ENCODE assay signal across 24 cellular contexts in genomic region chr1:209427811-209428210, GRCh38.
A peak's percentile ranks its signal among the peaks of the same experiment; 100 is the strongest.
DNase-seq lines count a peak whose midpoint lies in the region; ATAC-seq and TF ChIP-seq lines count a peak whose summit lies in the region.
"Had no signal": no experiment of that assay in that cellular context is flagged by ENCODE, and none has a peak within 500 bp of the region (broad histone marks: within the 10 kb centered on the region; RNA-seq: fewer than 3 reads in every experiment).

No MANE protein-coding gene starts in this region.

- intact Hi-C loops in esophagus squamous epithelium (cut with DNase I), result no loop called here
- intact Hi-C loops in vagina (cut with DNase I), result no loop called here
- intact Hi-C loops in spleen (cut with DNase I; ENCODE audit: low total_unique reads), result no loop called here

- TF ChIP-seq CTCF in RWPE2 (IDR thresholded peaks at IDR 0.05; ENCODE audit: poor library complexity, severe bottlenecking) (no peak), esophagus squamous epithelium (IDR thresholded peaks at IDR 0.05) (no peak), nephron (IDR thresholded peaks at IDR 0.05; ENCODE audit: unreplicated experiment in 3 of 3) (no peak), vagina (IDR thresholded peaks at IDR 0.05) (no peak), spleen (IDR thresholded peaks at IDR 0.05 in 8 of 11, conservative IDR thresholded peaks at IDR 0.05 in 3 of 11) (no peak)

- H3K4me1 ChIP-seq in RWPE2 (ENCODE audit: insufficient read depth, poor library complexity, severe bottlenecking), result peaks cover 11% of the 10 kb centered on the region
- H3K4me1 ChIP-seq in esophagus squamous epithelium, result peaks cover 0 to 59% (median 0%) of the 10 kb centered on the region in 3 donors
- peaks cover 1% of the 10 kb centered on the region for H3K4me1 ChIP-seq in vagina
- H3K4me1 ChIP-seq in spleen, result no peaks in the 10 kb centered on the region
- H3K4me1 ChIP-seq: gastroesophageal sphincter had no signal

- H3K36me3 ChIP-seq in RWPE2 (ENCODE audit: low read depth), result peaks cover 40% of the 10 kb centered on the region
- H3K36me3 ChIP-seq in esophagus squamous epithelium, result peaks cover 0 to 20% (median 0%) of the 10 kb centered on the region in 3 donors
- H3K36me3 ChIP-seq in vagina, result no peaks in the 10 kb centered on the region
- H3K36me3 ChIP-seq in spleen, result no peaks in the 10 kb centered on the region
- H3K36me3 ChIP-seq: gastroesophageal sphincter, ovary, SJSA1, thyroid gland had no signal

- no peaks in the 10 kb centered on the region for H3K9me3 ChIP-seq in RWPE2 (ENCODE audit: severe bottlenecking)
- H3K9me3 ChIP-seq in esophagus squamous epithelium, result no peaks in the 10 kb centered on the region
- H3K9me3 ChIP-seq in vagina, result no peaks in the 10 kb centered on the region
- H3K9me3 ChIP-seq in spleen, result no peaks in the 10 kb centered on the region
- H3K9me3 ChIP-seq: gastroesophageal sphincter, ovary, SJSA1, thyroid gland had no signal

- TF ChIP-seq POLR2A in esophagus squamous epithelium (IDR thresholded peaks at IDR 0.05), result peak in 1 of 4 donors; percentile 15
- no peak for TF ChIP-seq POLR2A in vagina (IDR thresholded peaks at IDR 0.05)
- no peak for TF ChIP-seq POLR2A in spleen (IDR thresholded peaks at IDR 0.05)

- H3K27ac ChIP-seq in RWPE2 (ENCODE audit: poor library complexity, severe bottlenecking) (peak overlapping the region; percentile 99), esophagus squamous epithelium (peak overlapping the region; percentile 82 to 96 (median 92)), vagina (peak overlapping the region; percentile 39), spleen (no peak overlapping the region)
- H3K27ac ChIP-seq: gastroesophageal sphincter, KMS-11, ovary, SJSA1, thyroid gland had no signal

- no peaks in the 10 kb centered on the region for H3K9me3 Mint-ChIP-seq in nephron
- H3K9me3 Mint-ChIP-seq: activated naive CD8-positive, alpha-beta T cell treated with anti-CD3 and anti-CD28 coated beads, Interleukin-2, amount 50 U/mL, for 24 hours; memory B cell; naive thymus-derived CD4-positive, alpha-beta T cell; stimulated activated naive CD8-positive, alpha-beta T cell treated with anti-CD3 and anti-CD28 coated beads, Interleukin-15, Interleukin-2, amounts not matched to agents 100 ng/mL and 50 ng/mL, for 24 hours; T-cell had no signal

- no peaks in the 10 kb centered on the region for H3K4me1 Mint-ChIP-seq in nephron
- H3K4me1 Mint-ChIP-seq: activated naive CD8-positive, alpha-beta T cell treated with anti-CD3 and anti-CD28 coated beads, Interleukin-2, amount 50 U/mL, for 24 hours; memory B cell had no signal

- H3K4me3 ChIP-seq in RWPE2 (ENCODE audit: severe bottlenecking) (peak overlapping the region; percentile 51), esophagus squamous epithelium (peak overlapping the region; percentile 58 to 75 (median 63)), vagina (peak overlapping the region in 1 of 2 donors; percentile 50), spleen (no peak overlapping the region)
- H3K4me3 ChIP-seq: gastroesophageal sphincter, ovary, SJSA1, thyroid gland had no signal

- H3K4me3 Mint-ChIP-seq in nephron, result no peak overlapping the region
- H3K4me3 Mint-ChIP-seq: activated naive CD8-positive, alpha-beta T cell treated with anti-CD3 and anti-CD28 coated beads, Interleukin-2, amount 50 U/mL, for 24 hours; memory B cell; naive thymus-derived CD4-positive, alpha-beta T cell; stimulated activated naive CD8-positive, alpha-beta T cell treated with anti-CD3 and anti-CD28 coated beads, Interleukin-15, Interleukin-2, amounts not matched to agents 100 ng/mL and 50 ng/mL, for 24 hours; T-cell had no signal

- ATAC-seq in RWPE2 (ENCODE audit: low read depth) (peak; percentile 37; the same call in 2 of the 3 replicates), GM18907 (IDR thresholded peaks at IDR 0.05; ENCODE audit: unreplicated experiment) (no peak)
- ATAC-seq: activated naive CD8-positive, alpha-beta T cell treated with anti-CD3 and anti-CD28 coated beads, Interleukin-2, amount 50 U/mL, for 24 hours; gastroesophageal sphincter; left colon; naive thymus-derived CD4-positive, alpha-beta T cell; right cardiac atrium; T-cell had no signal

- 49 to 51% methylated on average over 9 of the region's 9 CpGs for WGBS in esophagus squamous epithelium, 2 donors
- 82 to 89% (median 84%) methylated on average over 9 of the region's 9 CpGs for WGBS in spleen, 5 donors

- DNase-seq in RWPE2 (ENCODE audit: low spot score) (no peak), esophagus squamous epithelium (lab: John Stamatoyannopoulos, UW) (no peak), vagina (ENCODE audit: extremely low spot score in 2 of 2) (no peak), spleen (no peak), A172 (ENCODE audit: low spot score) (no peak)
- DNase-seq: activated CD4-positive, alpha-beta T cell treated with anti-CD3 and anti-CD28 coated beads for 1 hour; activated gamma-delta T cell treated with Interleukin-2 at 50 U/mL for 16 hours; activated naive CD8-positive, alpha-beta T cell treated with anti-CD3 and anti-CD28 coated beads, Interleukin-2, amount 50 U/mL, for 24 hours; EL; left colon; naive thymus-derived CD4-positive, alpha-beta T cell; NK-92 treated with Interleukin-12 subunit alpha and Interleukin-12 subunit beta, amount 100 ng/mL, for 24 hours; ovary; right cardiac atrium; stimulated activated CD4-positive, alpha-beta T cell treated with anti-CD3 and anti-CD28 coated beads, Interleukin-15, amount 100 ng/mL, for 24 hours; T-cell had no signal

- peak overlapping the region in 2 of 3 experiments; percentile 26 to 86 for H3K27ac Mint-ChIP-seq in nephron
- H3K27ac Mint-ChIP-seq: activated naive CD8-positive, alpha-beta T cell treated with anti-CD3 and anti-CD28 coated beads, Interleukin-2, amount 50 U/mL, for 24 hours; memory B cell; naive thymus-derived CD4-positive, alpha-beta T cell; stimulated activated naive CD8-positive, alpha-beta T cell treated with anti-CD3 and anti-CD28 coated beads, Interleukin-15, Interleukin-2, amounts not matched to agents 100 ng/mL and 50 ng/mL, for 24 hours; T-cell had no signal

- no peaks in the 10 kb centered on the region for H3K27me3 ChIP-seq in RWPE2 (ENCODE audit: insufficient read depth, poor library complexity, severe bottlenecking)
- no peaks in the 10 kb centered on the region for H3K27me3 ChIP-seq in esophagus squamous epithelium
- H3K27me3 ChIP-seq in vagina, result no peaks in the 10 kb centered on the region
- H3K27me3 ChIP-seq in spleen (replicated peaks in 1 of 7), result peaks cover 0 to 9% (median 0%) of the 10 kb centered on the region in 7 donors
- H3K27me3 ChIP-seq: ovary, SJSA1, thyroid gland had no signal

- H3K36me3 Mint-ChIP-seq in nephron (ENCODE audit: low read depth), result no peaks in the 10 kb centered on the region
- H3K36me3 Mint-ChIP-seq: memory B cell; naive thymus-derived CD4-positive, alpha-beta T cell; T-cell had no signal

- peaks cover 59% of the 10 kb centered on the region for H3K27me3 Mint-ChIP-seq in nephron (ENCODE audit: low read depth)

Comparison
In these comparisons a context has a peak if more than half of its experiments do, and no peak if none do; other contexts are left out.
1. H3K27ac ChIP-seq: peak in RWPE2 (single experiment), esophagus squamous epithelium (4 of 4) and vagina (single experiment); none in spleen (0 of 8).
2. H3K4me3 ChIP-seq: peak in RWPE2 (single experiment) and esophagus squamous epithelium (4 of 4); none in spleen (0 of 8).